22 cellular contexts compared by ENCODE assay signal in the genomic region with DNA sequence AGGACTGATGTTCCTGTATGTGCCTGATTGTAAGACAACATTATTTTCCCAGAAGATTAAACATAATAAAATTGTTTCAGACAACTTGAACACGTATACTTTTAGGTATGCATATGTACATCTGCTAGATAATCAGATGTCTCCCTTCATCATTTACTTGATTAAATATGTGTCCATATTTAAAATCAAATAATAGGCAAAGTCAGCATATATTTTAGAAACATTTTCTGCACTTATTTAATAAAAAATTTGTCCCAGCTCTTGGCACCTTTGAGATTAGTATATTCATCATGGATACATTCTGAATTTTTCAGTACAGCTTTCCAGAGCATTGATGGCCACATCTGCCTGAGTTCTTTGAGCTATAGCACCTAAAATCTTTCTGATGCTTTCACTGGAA.
"Had no signal": no experiment of that assay in that cellular context is flagged by ENCODE, and none has a peak within 500 bp of the region (broad histone marks: within the 10 kb centered on the region; RNA-seq: fewer than 3 reads in every experiment).

No MANE protein-coding gene starts in this region.

- H3K36me3 ChIP-seq: ovary, thyroid gland, upper lobe of left lung, uterus had no signal

- H3K27ac Mint-ChIP-seq: progenitor cell of endocrine pancreas; stimulated activated naive B cell treated with anti-CD40 and anti-IgM and Interleukin-4, amounts not matched to agents 10 μg/mL and 1 μg/mL and 100 μg/mL, for 72 hours had no signal

- H3K27me3 ChIP-seq: hepatocyte, ovary, stomach, thyroid gland, upper lobe of left lung, uterus had no signal

- H3K4me3 Mint-ChIP-seq: mesothelial cell of epicardium; natural killer cell; neural crest cell; stimulated activated naive B cell treated with anti-CD40 and anti-IgM and Interleukin-4, amounts not matched to agents 10 μg/mL and 1 μg/mL and 100 μg/mL, for 72 hours had no signal

- ATAC-seq: esophagus mucosa; left colon; natural killer cell; stimulated activated naive B cell treated with anti-CD40 and anti-IgM and Interleukin-4, amounts not matched to agents 10 μg/mL and 1 μg/mL and 100 μg/mL, for 72 hours had no signal

- H3K9me3 ChIP-seq: ovary, stomach, thyroid gland, upper lobe of left lung, uterus had no signal

- DNase-seq: central memory CD4-positive, alpha-beta T cell; cortex of kidney; dorsolateral prefrontal cortex; effector CD8-positive, alpha-beta T cell; foreskin fibroblast; kidney; left colon; natural killer cell; ovary; stimulated activated CD4-positive, alpha-beta T cell treated with anti-CD3 and anti-CD28 coated beads, Interleukin-2, amount 100 ng/mL, for 24 hours; stimulated activated CD4-positive, alpha-beta T cell treated with anti-CD3 and anti-CD28 coated beads, Interleukin-4, amount 100 ng/mL, for 4 hours; stimulated activated naive B cell treated with anti-CD40 and anti-IgM and Interleukin-4, amounts not matched to agents 10 μg/mL and 1 μg/mL and 100 μg/mL, for 72 hours; stomach; thyroid gland; upper lobe of left lung; uterus had no signal

- H3K9me3 Mint-ChIP-seq: mesothelial cell of epicardium, neural crest cell had no signal

- H3K27me3 Mint-ChIP-seq: progenitor cell of endocrine pancreas had no signal

- H3K36me3 Mint-ChIP-seq: mesothelial cell of epicardium; natural killer cell; stimulated activated naive B cell treated with anti-CD40 and anti-IgM and Interleukin-4, amounts not matched to agents 10 μg/mL and 1 μg/mL and 100 μg/mL, for 72 hours had no signal

- H3K4me3 ChIP-seq: dorsolateral prefrontal cortex, hepatocyte, ovary, skin epidermis, stomach, thyroid gland, upper lobe of left lung, uterus had no signal

- H3K4me1 ChIP-seq: uterus had no signal

- H3K27ac ChIP-seq: dorsolateral prefrontal cortex, skin epidermis, thyroid gland, upper lobe of left lung had no signal

- H3K4me1 Mint-ChIP-seq: stimulated activated naive B cell treated with anti-CD40 and anti-IgM and Interleukin-4, amounts not matched to agents 10 μg/mL and 1 μg/mL and 100 μg/mL, for 72 hours had no signal
